ENCODE assay signal across 1 cellular context in the genomic region with DNA sequence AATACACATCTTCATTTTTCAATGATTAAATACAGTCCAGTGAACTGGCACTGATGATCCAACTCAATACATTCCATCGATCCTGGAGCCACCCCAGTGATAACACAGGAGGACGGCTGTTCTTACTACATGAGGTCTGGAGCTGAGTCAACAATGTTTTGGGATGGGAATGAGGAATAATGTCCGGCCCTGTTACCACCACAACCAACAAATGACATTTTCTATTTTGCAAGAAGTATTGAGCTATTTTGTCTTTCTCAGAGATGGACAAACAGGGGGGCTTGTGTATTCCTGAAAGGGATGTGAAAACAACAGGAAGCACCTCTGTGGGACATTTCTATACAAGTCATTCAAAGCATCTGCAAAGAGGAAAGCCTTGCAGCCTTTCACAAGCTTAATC.
TF ChIP-seq lines count a peak whose summit lies in the region.

No MANE protein-coding gene starts in this region.

TF ChIP-seq in IMR-90, 13 proteins besides CTCF, POLR2A, EP300 and RAD21 (continued from another document):
- TF ChIP-seq, protein P1, sequence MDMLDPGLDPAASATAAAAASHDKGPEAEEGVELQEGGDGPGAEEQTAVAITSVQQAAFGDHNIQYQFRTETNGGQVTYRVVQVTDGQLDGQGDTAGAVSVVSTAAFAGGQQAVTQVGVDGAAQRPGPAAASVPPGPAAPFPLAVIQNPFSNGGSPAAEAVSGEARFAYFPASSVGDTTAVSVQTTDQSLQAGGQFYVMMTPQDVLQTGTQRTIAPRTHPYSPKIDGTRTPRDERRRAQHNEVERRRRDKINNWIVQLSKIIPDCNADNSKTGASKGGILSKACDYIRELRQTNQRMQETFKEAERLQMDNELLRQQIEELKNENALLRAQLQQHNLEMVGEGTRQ (IDR thresholded peaks at IDR 0.05; ENCODE audit: low read depth, low read length) = no peak
- TF ChIP-seq MAFK (IDR thresholded peaks at IDR 0.05; ENCODE audit: low read depth, low read length) = no peak
- TF ChIP-seq RFX5 (IDR thresholded peaks at IDR 0.05; ENCODE audit: low read depth, low read length) = no peak
- no peak for TF ChIP-seq NFE2L2 (IDR thresholded peaks at IDR 0.05; ENCODE audit: low read depth, low read length)
- TF ChIP-seq MXI1 (IDR thresholded peaks at IDR 0.05; ENCODE audit: borderline replicate concordance, low read depth, low read length) = no peak
- no peak for TF ChIP-seq RCOR1 (IDR thresholded peaks at IDR 0.05; ENCODE audit: insufficient replicate concordance, low read length)
- no peak for TF ChIP-seq MAZ (IDR thresholded peaks at IDR 0.05; ENCODE audit: borderline replicate concordance, low read depth, low read length)
